ENCODE assay signal across 8 cellular contexts in the genomic region with DNA sequence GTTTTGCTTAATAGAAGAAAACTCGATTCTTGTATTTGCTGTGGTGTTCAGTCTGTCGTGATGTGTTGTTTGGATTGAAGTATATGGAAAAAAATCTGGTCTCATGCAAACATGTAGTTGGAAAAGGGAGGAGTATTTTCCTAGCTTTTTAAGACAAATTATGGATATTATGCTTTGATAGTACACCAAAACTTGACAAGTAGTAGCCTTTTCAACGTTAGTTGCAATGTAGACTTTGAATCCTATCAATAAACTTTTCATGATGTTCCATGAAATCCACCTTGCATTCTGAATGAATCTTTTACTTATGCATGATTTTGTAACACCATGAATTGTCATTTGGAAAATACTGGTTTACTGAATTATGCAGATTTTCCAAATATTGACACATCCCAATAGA.
"Had no signal": no experiment of that assay in that cellular context is flagged by ENCODE, and none has a peak within 500 bp of the region (broad histone marks: within the 10 kb centered on the region; RNA-seq: fewer than 3 reads in every experiment).

No MANE protein-coding gene starts in this region.

- ATAC-seq: GM23338 had no signal

- H3K27ac ChIP-seq: GM23248 had no signal

- H3K4me2 ChIP-seq: GM23338 had no signal

- H3K9me3 ChIP-seq: HAP-1 had no signal

- DNase-seq: GM23248, GOT3, H7, H9, HCEC 1CT, HFFc6 had no signal

- H3K4me3 ChIP-seq: GM23248, GM23338, HAP-1 had no signal

- H3K9ac ChIP-seq: GM23248 had no signal

- H3K4me1 ChIP-seq: HAP-1 had no signal

- H2AFZ ChIP-seq: GM23248, GM23338 had no signal

- H3K36me3 ChIP-seq: HAP-1 had no signal
